7 cellular contexts compared by ENCODE assay signal in genomic region chr20:62544505-62545055, GRCh38.
"Had no signal": no experiment of that assay in that cellular context is flagged by ENCODE, and none has a peak within 500 bp of the region (broad histone marks: within the 10 kb centered on the region; RNA-seq: fewer than 3 reads in every experiment).

No MANE protein-coding gene starts in this region.

- ATAC-seq: GM23338, HCT116 had no signal

- H3K4me1 ChIP-seq: HAP-1 had no signal

- DNase-seq: H7, IMR-90, KBM-7 had no signal

- H2AFZ ChIP-seq: GM23338 had no signal

- H3K9me3 ChIP-seq: HAP-1 had no signal

- H3K27ac ChIP-seq: KMS-11 had no signal

- H3K4me3 Mint-ChIP-seq: GM23338 had no signal

- H3K36me3 ChIP-seq: HAP-1 had no signal

- H3K4me3 ChIP-seq: GM23338, HAP-1 had no signal

- H3K27ac Mint-ChIP-seq: GM23338 had no signal

- H3K4me2 ChIP-seq: GM23338, KMS-11 had no signal

- H3K9ac ChIP-seq: KMS-11 had no signal
